10 cellular contexts compared by ENCODE assay signal in the genomic region with DNA sequence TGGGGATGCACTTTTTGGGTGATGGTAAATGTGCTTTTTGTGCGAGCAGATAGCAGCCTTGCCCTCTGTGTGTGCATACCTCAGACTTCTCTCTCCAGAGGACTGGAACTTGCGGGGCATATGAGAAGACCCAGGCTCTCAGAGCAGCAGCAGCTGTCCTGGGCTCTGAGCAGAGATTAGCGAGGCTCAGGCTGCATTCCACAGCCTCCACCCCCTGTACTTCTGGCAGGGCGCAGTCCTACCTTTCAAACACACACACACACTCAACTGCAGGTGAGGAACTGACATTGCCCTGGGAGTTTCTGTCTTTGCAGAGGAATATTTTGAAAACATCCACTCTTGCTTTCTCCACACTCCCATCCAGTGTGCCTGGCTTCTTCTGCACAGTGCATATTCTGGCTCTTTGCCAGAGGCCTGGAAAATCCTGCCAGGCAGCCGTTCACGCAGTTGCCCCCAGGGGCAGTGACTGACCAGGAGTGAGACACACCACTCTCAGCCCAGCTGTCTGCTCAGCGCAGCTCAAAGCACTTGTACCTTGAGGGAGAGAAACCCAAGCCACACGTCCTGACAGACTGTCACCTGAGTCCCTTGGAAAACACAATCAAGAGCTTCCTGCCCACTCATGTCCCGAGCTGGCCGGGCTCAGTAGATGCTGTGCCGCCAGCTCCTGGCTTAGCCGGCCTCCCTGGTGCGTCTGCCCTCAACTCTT.
DNase-seq lines count a peak whose midpoint lies in the region; ATAC-seq and TF ChIP-seq lines count a peak whose summit lies in the region.
"Had no signal": no experiment of that assay in that cellular context is flagged by ENCODE, and none has a peak within 500 bp of the region (broad histone marks: within the 10 kb centered on the region; RNA-seq: fewer than 3 reads in every experiment).

No MANE protein-coding gene starts in this region.

- in situ Hi-C loops in brain microvascular endothelial cell (cut with HindIII; ENCODE audit: low pct_ligation_motif_present, low sequenced_read_pairs): no loop called here

- intact Hi-C loops in left ventricle myocardium superior (cut with micrococcal nuclease): no loop called here

- H3K36me3 Mint-ChIP-seq in type B pancreatic cell: no peaks in the 10 kb centered on the region
- H3K36me3 Mint-ChIP-seq: activated CD4-positive, alpha-beta memory T cell treated with anti-CD3 and anti-CD28 coated beads for 36 hours had no signal

- H3K4me1 Mint-ChIP-seq in type B pancreatic cell (ENCODE audit: unreplicated experiment): peaks cover 18% of the 10 kb centered on the region

- ATAC-seq in RWPE2 (ENCODE audit: low read depth): peak; percentile 50; the same call in 1 of the 3 replicates
- peak; percentile 70 for ATAC-seq in left ventricle myocardium superior
- ATAC-seq in HG03025 (IDR thresholded peaks at IDR 0.05; ENCODE audit: low FRiP score, unreplicated experiment): no peak

- no peaks in the 10 kb centered on the region for H3K9me3 ChIP-seq in RWPE2 (ENCODE audit: severe bottlenecking)

- no peaks in the 10 kb centered on the region for H3K4me1 ChIP-seq in RWPE2 (ENCODE audit: insufficient read depth, poor library complexity, severe bottlenecking)

- DNase-seq in NCI-H1436 (lab: John Stamatoyannopoulos, UW): peak; percentile 30
- DNase-seq in NCI-H1436 treated with DMSO at 0.1 percent for 48 hours (lab: John Stamatoyannopoulos, UW): no peak
- no peak for DNase-seq in RWPE2 (ENCODE audit: low spot score)
- peak; percentile 40 for DNase-seq in left ventricle myocardium superior
- DNase-seq in type B pancreatic cell (ENCODE audit: extremely low spot score, unreplicated experiment): no peak
- DNase-seq in AML-193 (lab: John Stamatoyannopoulos, UW): no peak
- no peak for DNase-seq in brain microvascular endothelial cell
- DNase-seq: activated CD4-positive, alpha-beta memory T cell treated with anti-CD3 and anti-CD28 coated beads for 36 hours had no signal

- H3K9me3 Mint-ChIP-seq in type B pancreatic cell: no peaks in the 10 kb centered on the region
- H3K9me3 Mint-ChIP-seq: activated CD4-positive, alpha-beta memory T cell treated with anti-CD3 and anti-CD28 coated beads for 36 hours; stimulated activated naive CD8-positive, alpha-beta T cell treated with anti-CD3 and anti-CD28 coated beads, Interleukin-15, Interleukin-2, amounts not matched to agents 100 ng/mL and 50 ng/mL, for 24 hours had no signal

- no peak for TF ChIP-seq CTCF in RWPE2 (IDR thresholded peaks at IDR 0.05; ENCODE audit: poor library complexity, severe bottlenecking)
- no peak for TF ChIP-seq CTCF in type B pancreatic cell (conservative IDR thresholded peaks at IDR 0.05)
- TF ChIP-seq CTCF in brain microvascular endothelial cell (IDR thresholded peaks at IDR 0.05; ENCODE audit: low read depth, low read length, missing control alignments): no peak

- no peak overlapping the region for H3K4me3 ChIP-seq in RWPE2 (ENCODE audit: severe bottlenecking)
- H3K4me3 ChIP-seq in brain microvascular endothelial cell (ENCODE audit: low read depth, low read length): no peak overlapping the region

- no peaks in the 10 kb centered on the region for H3K27me3 ChIP-seq in RWPE2 (ENCODE audit: insufficient read depth, poor library complexity, severe bottlenecking)
- H3K27me3 ChIP-seq in brain microvascular endothelial cell (replicated peaks): no peaks in the 10 kb centered on the region

- no peak overlapping the region for H3K4me3 Mint-ChIP-seq in type B pancreatic cell
- H3K4me3 Mint-ChIP-seq: activated CD4-positive, alpha-beta memory T cell treated with anti-CD3 and anti-CD28 coated beads for 36 hours; stimulated activated naive CD8-positive, alpha-beta T cell treated with anti-CD3 and anti-CD28 coated beads, Interleukin-15, Interleukin-2, amounts not matched to agents 100 ng/mL and 50 ng/mL, for 24 hours had no signal

- no peaks in the 10 kb centered on the region for H3K36me3 ChIP-seq in RWPE2 (ENCODE audit: low read depth)
- H3K36me3 ChIP-seq in brain microvascular endothelial cell (replicated peaks): no peaks in the 10 kb centered on the region

- no peaks in the 10 kb centered on the region for H3K27me3 Mint-ChIP-seq in type B pancreatic cell

- H3K27ac Mint-ChIP-seq in type B pancreatic cell: peak overlapping the region; percentile 58
- H3K27ac Mint-ChIP-seq: activated CD4-positive, alpha-beta memory T cell treated with anti-CD3 and anti-CD28 coated beads for 36 hours; stimulated activated naive CD8-positive, alpha-beta T cell treated with anti-CD3 and anti-CD28 coated beads, Interleukin-15, Interleukin-2, amounts not matched to agents 100 ng/mL and 50 ng/mL, for 24 hours had no signal

- H3K27ac ChIP-seq in RWPE2 (ENCODE audit: poor library complexity, severe bottlenecking): no peak overlapping the region
- no peak overlapping the region for H3K27ac ChIP-seq in brain microvascular endothelial cell

Comparison
In these comparisons a context has a peak if more than half of its experiments do, and no peak if none do; other contexts are left out.
1. DNase-seq: peak in NCI-H1436 (single experiment) and left ventricle myocardium superior (single experiment); none in NCI-H1436 treated with DMSO at 0.1 percent for 48 hours (single experiment), RWPE2 (single experiment), type B pancreatic cell (single experiment), AML-193 (0 of 2) and brain microvascular endothelial cell (single experiment).